In the genomic region with DNA sequence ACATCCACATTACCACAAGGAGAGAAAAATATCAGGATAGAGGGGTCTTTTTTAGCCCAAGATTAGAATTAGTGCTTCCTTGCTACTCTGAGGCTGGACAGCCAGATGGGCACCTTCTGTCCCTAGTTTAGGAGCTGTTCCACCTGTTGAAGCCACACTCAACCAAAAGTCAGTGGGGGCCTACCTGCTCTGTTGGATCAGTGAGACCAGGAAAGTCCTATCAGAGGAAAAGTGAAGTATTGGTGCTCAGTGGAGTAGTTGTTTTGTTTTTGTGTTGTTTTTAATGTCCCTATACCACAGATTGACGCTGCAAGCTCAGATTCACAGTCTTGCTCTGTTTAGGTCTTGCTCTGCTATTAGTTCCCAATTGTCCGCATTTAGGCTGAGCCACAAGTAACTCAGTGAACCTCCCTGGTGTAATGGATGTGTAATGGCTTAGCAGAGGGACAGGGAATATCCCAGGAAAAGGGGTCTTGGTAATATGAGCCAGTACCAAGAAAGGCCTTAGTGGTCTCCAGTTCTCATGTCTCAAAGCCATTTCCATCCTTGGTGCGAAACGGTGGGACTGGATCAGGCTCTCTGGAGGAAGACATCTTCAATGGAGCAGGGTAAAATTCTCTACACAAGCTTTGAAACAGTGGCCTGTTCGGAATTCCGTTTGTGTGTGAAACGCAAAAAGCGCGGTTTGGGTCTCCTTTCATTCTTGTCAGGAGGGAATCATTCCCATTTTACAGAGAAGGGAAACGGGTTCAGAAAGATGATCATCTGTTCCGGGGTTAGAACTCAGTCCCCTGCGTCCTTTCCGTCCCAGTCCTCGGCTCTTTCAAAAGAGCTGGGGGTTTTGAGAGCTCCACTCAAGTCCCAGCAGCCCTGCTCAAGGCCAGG, we compare ENCODE assay signal across 2 cellular contexts.
TF ChIP-seq lines count a peak whose summit lies in the region.

No MANE protein-coding gene starts in this region.

TF ChIP-seq in A549, 52 proteins besides CTCF, POLR2A, EP300 and RAD21:
- TF ChIP-seq ZSCAN20 (CRISPR knock-in tag; IDR thresholded peaks at IDR 0.05), result no peak
- TF ChIP-seq GATA3 (IDR thresholded peaks at IDR 0.05; ENCODE audit: borderline replicate concordance), result no peak
- TF ChIP-seq CHD4 (IDR thresholded peaks at IDR 0.05; ENCODE audit: borderline replicate concordance), result no peak
- peak; percentile 58; the same call in 1 of the 2 replicates for TF ChIP-seq POLR2AphosphoS2 (conservative IDR thresholded peaks at IDR 0.05; ENCODE audit: low read length)

TF ChIP-seq in K562, 482 proteins besides CTCF, POLR2A, EP300 and RAD21:
- TF ChIP-seq ETV1 (tag; conservative IDR thresholded peaks at IDR 0.05; ENCODE audit: low read depth) (no peak), SUPT5H (IDR thresholded peaks at IDR 0.05) (peak; percentile 58), POLR2B (IDR thresholded peaks at IDR 0.05; ENCODE audit: low read depth, partially characterized antibody) (peak; percentile 30)
TF ChIP-seq in K562: peak in this region for 2.
